In genomic region chr6:70668499-70668812, GRCh38 we compare ENCODE assay signal across 8 cellular contexts. TPM values are rescaled to one million over a fixed set of nuclear protein-coding genes. Genes with fewer than 3 reads are reported as not detected.
DNase-seq lines count a peak whose midpoint lies in the region; ATAC-seq, FAIRE-seq and TF ChIP-seq lines count a peak whose summit lies in the region.

No MANE protein-coding gene starts in this region.

- no TSS peak for BruUV-seq in endothelial cell of umbilical vein (replicated peaks; lab: Mats Ljungman, UMichigan)

- no peaks in the 10 kb centered on the region for H3K27me3 ChIP-seq in CD4-positive, alpha-beta T cell (ENCODE audit: control insufficient read depth, insufficient read depth, low read length)
- no peaks in the 10 kb centered on the region for H3K27me3 ChIP-seq in endothelial cell of umbilical vein (ENCODE audit: control insufficient read depth in 2 of 2, insufficient read depth in 2 of 2, low read length in 2 of 2)
- peaks cover 1% of the 10 kb centered on the region for H3K27me3 ChIP-seq in neutrophil

- no peak for TF ChIP-seq POLR2A in endothelial cell of umbilical vein (IDR thresholded peaks at IDR 0.05; ENCODE audit: low read depth, low read length)

- peaks cover 42% of the 10 kb centered on the region for H3K79me2 ChIP-seq in endothelial cell of umbilical vein (ENCODE audit: control insufficient read depth, insufficient read depth, low read length)

- intact Hi-C loops in CD4-positive, alpha-beta T cell (cut with DNase I, micrococcal nuclease): loop anchor here (2.0 to 10.0 kb wide), 5 partner anchors 101 to 874 kb away; partner anchors contain the start of genes FAM135A (in 2 of the 2), SDHAF4 (in 2 of the 2), LMBRD1 (in 1 of the 2) and OGFRL1 (in 1 of the 2)
- intact Hi-C loops in endothelial cell of umbilical vein (cut with micrococcal nuclease): loop anchor here (2.0 kb wide), 2 partner anchors 18 to 102 kb away; partner anchors contain the start of gene SDHAF4

- peaks cover 19% of the 10 kb centered on the region for H3K4me1 ChIP-seq in endothelial cell of umbilical vein (ENCODE audit: control insufficient read depth, extremely low read depth, insufficient read depth, low read length)
- H3K4me1 ChIP-seq in neutrophil (ENCODE audit: control insufficient read depth in 1 of 2, insufficient read depth in 1 of 2, low read depth in 1 of 2, low read length in 1 of 2): peaks cover 21 to 23% of the 10 kb centered on the region in 2 experiments

- H3K36me3 Mint-ChIP-seq in CD4-positive, alpha-beta T cell (ENCODE audit: low read depth): peaks cover 4% of the 10 kb centered on the region

- peak overlapping the region; percentile 79 for H3K4me2 ChIP-seq in endothelial cell of umbilical vein (ENCODE audit: insufficient read depth, low read length)

- CTCF ChIA-PET in CD4-positive, alpha-beta T cell (lab: Charles Lee): interaction anchor here (1.1 to 4.0 kb wide), 2 partner anchors 16 to 19 kb away, joined by 3 to 18 read pairs; no protein-coding TSS in a partner anchor
- CTCF ChIA-PET in endothelial cell of umbilical vein (lab: Charles Lee): interaction anchor here (0.9 to 2.9 kb wide), 5 partner anchors 9 to 448 kb away, joined by 3 to 39 read pairs (median 6); no protein-coding TSS in a partner anchor

- FAIRE-seq in endothelial cell of umbilical vein (lab: Jason Lieb, UNC): no peak

- peaks cover 62% of the 10 kb centered on the region for H3K4me1 Mint-ChIP-seq in CD4-positive, alpha-beta T cell (ENCODE audit: low read depth)

- H3K36me3 ChIP-seq in endothelial cell of umbilical vein (ENCODE audit: control insufficient read depth in 2 of 2, extremely low read depth in 1 of 2, insufficient read depth in 2 of 2, low read length in 2 of 2) (no peaks in the 10 kb centered on the region), neutrophil (no peaks in the 10 kb centered on the region)

- H3K9me3 ChIP-seq in CD4-positive, alpha-beta T cell (ENCODE audit: control insufficient read depth, low read length): no peaks in the 10 kb centered on the region
- H3K9me3 ChIP-seq in endothelial cell of umbilical vein (replicated peaks; ENCODE audit: control insufficient read depth, insufficient read depth, low read length) (no peaks in the 10 kb centered on the region), neutrophil (no peaks in the 10 kb centered on the region)

- peak overlapping the region; percentile 66 for H3K27ac ChIP-seq in CD4-positive, alpha-beta T cell (ENCODE audit: low read depth, low read length)
- H3K27ac ChIP-seq in endothelial cell of umbilical vein (ENCODE audit: insufficient read depth, low read depth, low read length): peak overlapping the region; percentile 75
- H3K27ac ChIP-seq in neutrophil: peak overlapping the region; percentile 92

- H3K9me3 Mint-ChIP-seq in CD4-positive, alpha-beta T cell: no peaks in the 10 kb centered on the region

- H3K4me3 Mint-ChIP-seq in CD4-positive, alpha-beta T cell: peak overlapping the region; percentile 89

- dilution Hi-C loops in endothelial cell of umbilical vein (cut with MboI; ENCODE audit: extremely low pct_ligation_motif_present, low sequenced_read_pairs): no loop called here

- no peaks in the 10 kb centered on the region for H3K27me3 Mint-ChIP-seq in CD4-positive, alpha-beta T cell

- H2AFZ ChIP-seq in endothelial cell of umbilical vein (ENCODE audit: low read depth, low read length): peak overlapping the region; percentile 90

- peak overlapping the region; percentile 93 for H3K9ac ChIP-seq in endothelial cell of umbilical vein (replicated peaks; ENCODE audit: extremely low read depth, insufficient read depth, low read length)

- peak overlapping the region; percentile 85 for H3K27ac Mint-ChIP-seq in CD4-positive, alpha-beta T cell

- no peaks in the 10 kb centered on the region for H4K20me1 ChIP-seq in endothelial cell of umbilical vein (replicated peaks; ENCODE audit: control insufficient read depth, extremely low read depth, insufficient read depth, low read length)

- POLR2A ChIA-PET in CD4-positive, alpha-beta T cell (lab: Charles Lee): interaction anchor here (1.0 to 3.2 kb wide), 10 partner anchors 9 to 872 kb away, joined by 3 to 22 read pairs (median 4); partner anchors contain the start of genes FAM135A, LMBRD1, OGFRL1 and SDHAF4
- POLR2A ChIA-PET in endothelial cell of umbilical vein (lab: Charles Lee): interaction anchor here (0.8 kb wide), 1 partner anchor 102 kb away, joined by 4 read pairs; the partner anchor contains the start of gene SDHAF4

- no peak for ATAC-seq in CD4-positive, alpha-beta T cell (ENCODE audit: poor library complexity)
- peak; percentile 73 for ATAC-seq in GM21529 (IDR thresholded peaks at IDR 0.05; ENCODE audit: unreplicated experiment)
- no peak for ATAC-seq in GM21360 (IDR thresholded peaks at IDR 0.05; ENCODE audit: unreplicated experiment)

- H3K4me3 ChIP-seq in endothelial cell of umbilical vein (replicated peaks in 1 of 3; ENCODE audit: insufficient read depth in 1 of 3, low read depth in 1 of 3, low read length in 3 of 3): peak overlapping the region; percentile 77 to 93 (median 89)
- peak overlapping the region; percentile 84 to 95 for H3K4me3 ChIP-seq in neutrophil (ENCODE audit: low read depth in 1 of 2, low read length in 1 of 2)

- no peak for TF ChIP-seq CTCF in CD4-positive, alpha-beta T cell (IDR thresholded peaks at IDR 0.05)
- TF ChIP-seq CTCF in endothelial cell of umbilical vein (IDR thresholded peaks at IDR 0.05; ENCODE audit: extremely low read depth in 1 of 2, insufficient read depth in 1 of 2, low read depth in 1 of 2, low read length in 2 of 2) (no peak), neutrophil (IDR thresholded peaks at IDR 0.05) (no peak)

- peak in 2 of 10 experiments; percentile 5 to 41 for DNase-seq in CD4-positive, alpha-beta T cell
- DNase-seq in RPMI7951 (ENCODE audit: low read depth): peak; percentile 60
- DNase-seq in endothelial cell of umbilical vein (ENCODE audit: low read depth, low spot score): peak; percentile 6
- no peak for DNase-seq in dermis blood vessel endothelial cell
- no peak for DNase-seq in islet precursor cell

- no peaks in the 10 kb centered on the region for H3K9me1 ChIP-seq in endothelial cell of umbilical vein (replicated peaks; ENCODE audit: control insufficient read depth, extremely low read depth, insufficient read depth, low read length)

TF ChIP-seq in endothelial cell of umbilical vein, 7 proteins besides CTCF, POLR2A, EP300 and RAD21:
- TF ChIP-seq POLR2AphosphoS5 (IDR thresholded peaks at IDR 0.05; ENCODE audit: insufficient read depth, low read depth, low read length): no peak

RNA-seq across cellular contexts. Expression of gene SMAP1, which starts 0.8 kb away (rescaled TPM):
- 10 to 100 TPM; 20.0 to 22.5 TPM for total RNA-seq in CD4-positive, alpha-beta T cell
- total RNA-seq in RPMI7951 (2014; rRNA removed; shearing (Covaris generic)): 18.8 and 25.0 TPM in 2 replicates
- total RNA-seq in endothelial cell of umbilical vein (24.6 and 24.7 TPM in 2 replicates), dermis blood vessel endothelial cell (16.3 and 25.8 TPM in 2 replicates)
- 13.7 and 14.6 TPM in 2 replicates for polyA plus RNA-seq in endothelial cell of umbilical vein
- polyA plus RNA-seq in endothelial cell of umbilical vein (2011; cell fraction: cytosol; rRNA removed): 19.4 and 20.8 TPM in 2 replicates
- 23.9 TPM in 2 replicates for polyA plus RNA-seq in endothelial cell of umbilical vein (2011; cell fraction: nucleus; rRNA removed)
- 20.4 and 25.7 TPM in 2 replicates for polyA plus RNA-seq in endothelial cell of umbilical vein (2012)
- 27.0 and 28.7 TPM in 2 replicates for polyA minus RNA-seq in endothelial cell of umbilical vein
- 12.5 TPM for polyA minus RNA-seq in endothelial cell of umbilical vein (2011; cell fraction: cytosol; rRNA and poly(A)+ RNA removed)
- polyA minus RNA-seq in endothelial cell of umbilical vein (2011; cell fraction: nucleus; rRNA and poly(A)+ RNA removed): 17.6 and 21.2 TPM in 2 replicates

Comparison
In these comparisons a context has a peak if more than half of its experiments do, and no peak if none do; other contexts are left out.
1. DNase-seq: peak in RPMI7951 (single experiment) and endothelial cell of umbilical vein (single experiment); none in dermis blood vessel endothelial cell (single experiment) and islet precursor cell (single experiment).
2. Peak in every context shown above with its lines, with median percentiles within 50 percentile points of each other: H3K27ac ChIP-seq.